8 cellular contexts compared by ENCODE assay signal in the genomic region with DNA sequence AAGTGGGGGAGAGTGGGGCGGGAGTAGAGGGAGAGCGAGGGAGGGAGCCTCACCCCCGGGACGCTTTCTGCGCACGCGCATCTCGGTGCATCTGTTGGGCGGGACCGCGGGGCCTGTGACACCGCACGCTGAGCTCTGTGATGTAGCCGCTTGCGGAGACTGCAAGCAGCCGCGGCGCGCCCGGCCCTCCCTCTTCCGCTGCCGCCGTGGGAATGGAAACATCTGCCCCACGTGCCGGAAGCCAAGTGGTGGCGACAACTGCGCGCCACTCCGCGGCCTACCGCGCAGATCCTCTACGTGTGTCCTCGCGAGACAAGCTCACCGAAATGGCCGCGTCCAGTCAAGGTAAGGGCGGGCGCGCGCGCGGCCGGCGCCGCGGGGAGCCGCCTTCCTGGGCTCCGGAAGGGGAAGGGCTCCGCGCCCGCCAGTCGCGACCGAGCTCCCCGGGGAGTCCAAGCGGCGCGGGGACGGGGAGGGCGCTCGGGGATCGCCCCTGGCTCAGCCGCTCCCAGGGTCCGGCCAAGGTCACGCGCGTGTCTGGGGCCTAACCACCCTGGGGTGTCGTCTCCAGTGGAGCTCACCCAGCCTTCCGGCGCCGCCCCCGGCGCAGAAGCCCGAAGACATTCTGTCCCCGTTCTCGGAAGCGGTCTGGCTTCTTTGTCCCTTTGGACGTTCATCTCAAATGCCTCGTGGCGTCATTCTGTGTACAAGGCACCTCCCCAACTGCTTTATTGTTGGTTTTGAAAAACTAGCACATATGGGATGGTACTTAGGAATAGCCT. TPM values are rescaled to one million over a fixed set of nuclear protein-coding genes. Genes with fewer than 3 reads are reported as not detected.
DNase-seq lines count a peak whose midpoint lies in the region; ATAC-seq and TF ChIP-seq lines count a peak whose summit lies in the region.

A gene with protein sequence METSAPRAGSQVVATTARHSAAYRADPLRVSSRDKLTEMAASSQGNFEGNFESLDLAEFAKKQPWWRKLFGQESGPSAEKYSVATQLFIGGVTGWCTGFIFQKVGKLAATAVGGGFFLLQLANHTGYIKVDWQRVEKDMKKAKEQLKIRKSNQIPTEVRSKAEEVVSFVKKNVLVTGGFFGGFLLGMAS (plus strand): TSS at position 118 of the 782 bp plus-strand sequence. CDS start 95 bp downstream, at position 213.

- H3K9ac ChIP-seq in subcutaneous abdominal adipose tissue (ENCODE audit: low read length in 5 of 5): peak within 1 kb of the TSS; percentile 16 to 87 (median 74)

- peak within 1 kb of the TSS; percentile 90 for H3K27ac ChIP-seq in SJSA1
- peak within 1 kb of the TSS; percentile 95 for H3K27ac ChIP-seq in foreskin keratinocyte
- peak within 1 kb of the TSS; percentile 83 for H3K27ac ChIP-seq in subcutaneous abdominal adipose tissue (ENCODE audit: low read depth, low read length)

- peak within 1 kb of the TSS; percentile 46 for H2AFZ ChIP-seq in neuron (ENCODE audit: low read depth, low read length)

- H3K9me3 ChIP-seq in SJSA1 (replicated peaks) (no peaks in the 10 kb centered on the region), neuron (ENCODE audit: low read length) (no peaks in the 10 kb centered on the region), subcutaneous abdominal adipose tissue (ENCODE audit: control insufficient read depth in 5 of 5, low read length in 5 of 5) (no peaks in the 10 kb centered on the region)

- 0 out of 2 replicates have a peak, but pooled peaks cover 3% of the 10 kb centered on the region for H3K36me3 ChIP-seq in SJSA1
- no peaks in the 10 kb centered on the region for H3K36me3 ChIP-seq in neuron (ENCODE audit: insufficient read depth, low read length)
- H3K36me3 ChIP-seq in subcutaneous abdominal adipose tissue (ENCODE audit: control insufficient read depth in 5 of 5, insufficient read depth in 5 of 5, low read length in 5 of 5): no peaks in the 10 kb centered on the region

- H3K27me3 ChIP-seq in SJSA1 (replicated peaks): no peaks in the 10 kb centered on the region
- H3K27me3 ChIP-seq in foreskin keratinocyte: no peaks in the 10 kb centered on the region
- no peaks in the 10 kb centered on the region for H3K27me3 ChIP-seq in neuron (ENCODE audit: insufficient read depth, low read length)
- H3K27me3 ChIP-seq in subcutaneous abdominal adipose tissue (ENCODE audit: control insufficient read depth in 5 of 5, insufficient read depth in 4 of 5, low read length in 5 of 5): no peaks in the 10 kb centered on the region

- H3K4me3 ChIP-seq in HFF-Myc (replicated peaks; ENCODE audit: low read depth, low read length): peak within 1 kb of the TSS; percentile 57
- peak within 1 kb of the TSS; percentile 65 for H3K4me3 ChIP-seq in SJSA1
- peak within 1 kb of the TSS; percentile 60 for H3K4me3 ChIP-seq in neuron (ENCODE audit: low read length)
- H3K4me3 ChIP-seq in subcutaneous abdominal adipose tissue (ENCODE audit: low read depth in 1 of 5, low read length in 5 of 5): peak within 1 kb of the TSS; percentile 56 to 81 (median 67)

- no peak for TF ChIP-seq CTCF in HFF-Myc (IDR thresholded peaks at IDR 0.05; ENCODE audit: low read depth, low read length, missing control alignments)
- no peak for TF ChIP-seq CTCF in foreskin keratinocyte (conservative IDR thresholded peaks at IDR 0.05)

- peak; percentile 61 for DNase-seq in GM04503 (ENCODE audit: low read depth)
- DNase-seq in HFF-Myc (ENCODE audit: extremely low read depth, low read depth): peak; percentile 50
- DNase-seq in MV-4-11 (lab: John Stamatoyannopoulos, UW): peak; percentile 92
- DNase-seq in SJSA1 (ENCODE audit: low read depth in 1 of 2, low spot score in 2 of 2): peak; percentile 91 to 92
- DNase-seq in activated naive CD4-positive, alpha-beta T cell (lab: John Stamatoyannopoulos, UW): peak; percentile 68 to 91 (median 84)
- peak; percentile 71 to 85 for DNase-seq in foreskin keratinocyte

- H3K4me1 ChIP-seq in SJSA1 (replicated peaks) (no peaks in the 10 kb centered on the region; the same call in 1 of the 2 replicates), foreskin keratinocyte (no peaks in the 10 kb centered on the region), neuron (ENCODE audit: insufficient read depth, low read length) (no peaks in the 10 kb centered on the region), subcutaneous abdominal adipose tissue (ENCODE audit: control insufficient read depth in 5 of 5, insufficient read depth in 5 of 5, low read length in 5 of 5) (peaks cover 0 to 11% (median 9%) of the 10 kb centered on the region in 5 donors)

- peak; percentile 88 for ATAC-seq in foreskin keratinocyte

RNA-seq across cellular contexts. Expression of the gene that starts here (rescaled TPM):
- 62.6 and 63.8 TPM in 2 replicates for total RNA-seq in SJSA1 (2014; rRNA removed; shearing (Covaris generic))
- 60.3 and 63.5 TPM in 2 replicates for total RNA-seq in foreskin keratinocyte
- polyA plus RNA-seq in foreskin keratinocyte: 83.8 and 84.2 TPM in 2 replicates

Comparison
In these comparisons a context has a peak if more than half of its experiments do, and no peak if none do; other contexts are left out.
1. Peak in every context shown above with its lines: DNase-seq, ATAC-seq, H3K4me3 ChIP-seq and H3K27ac ChIP-seq.